ENCODE assay signal across 1 cellular context in the genomic region with DNA sequence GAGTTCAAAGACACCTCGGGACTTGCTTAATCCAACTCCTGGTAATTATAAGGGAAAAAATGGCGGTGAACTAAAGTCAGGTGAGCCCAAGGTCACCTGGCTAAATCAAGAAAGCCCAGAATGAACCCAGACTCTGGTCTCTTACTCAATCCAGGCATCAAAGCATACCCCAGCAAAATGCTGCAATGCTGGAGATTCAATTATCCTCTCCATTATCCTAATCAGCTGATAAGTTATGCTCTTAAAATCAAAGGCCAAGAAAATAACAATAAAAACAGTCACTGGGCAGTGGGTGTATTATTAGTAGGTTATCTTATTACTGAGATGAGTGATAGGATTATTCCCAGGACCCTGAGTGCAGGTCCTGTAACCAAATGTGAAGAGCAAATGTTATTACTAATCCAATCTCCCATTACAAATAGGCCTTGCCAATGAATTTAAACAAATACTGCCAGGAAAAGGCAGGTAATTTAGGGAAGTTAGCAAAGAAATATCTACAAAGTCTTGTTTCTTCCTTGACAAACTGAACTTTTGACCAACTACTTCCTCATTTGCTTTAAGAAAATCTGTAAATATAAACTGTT.
TF ChIP-seq lines count a peak whose summit lies in the region.

No MANE protein-coding gene starts in this region.

TF ChIP-seq in HEK293, 187 proteins besides CTCF, POLR2A, EP300 and RAD21:
- TF ChIP-seq ZNF280C (tag by site-specific recombination; IDR thresholded peaks at IDR 0.05) (no peak), ZNF558 (tag by site-specific recombination; IDR thresholded peaks at IDR 0.05) (no peak), ZNF302 (tag by site-specific recombination; IDR thresholded peaks at IDR 0.05; ENCODE audit: low read depth) (no peak), SCRT1 (tag by site-specific recombination; IDR thresholded peaks at IDR 0.05; ENCODE audit: borderline replicate concordance) (0 out of 2 replicates have a peak, but pooled peaks have one; percentile 4), SCRT2 (tag by site-specific recombination; IDR thresholded peaks at IDR 0.05) (0 out of 2 replicates have a peak, but pooled peaks have one; percentile 1), ZBTB20 (tag by site-specific recombination; IDR thresholded peaks at IDR 0.05) (no peak), ZNF211 (tag by site-specific recombination; IDR thresholded peaks at IDR 0.05; ENCODE audit: low read depth) (no peak), ZNF335 (tag by site-specific recombination; conservative IDR thresholded peaks at IDR 0.05) (no peak)
- TF ChIP-seq, protein P1, sequence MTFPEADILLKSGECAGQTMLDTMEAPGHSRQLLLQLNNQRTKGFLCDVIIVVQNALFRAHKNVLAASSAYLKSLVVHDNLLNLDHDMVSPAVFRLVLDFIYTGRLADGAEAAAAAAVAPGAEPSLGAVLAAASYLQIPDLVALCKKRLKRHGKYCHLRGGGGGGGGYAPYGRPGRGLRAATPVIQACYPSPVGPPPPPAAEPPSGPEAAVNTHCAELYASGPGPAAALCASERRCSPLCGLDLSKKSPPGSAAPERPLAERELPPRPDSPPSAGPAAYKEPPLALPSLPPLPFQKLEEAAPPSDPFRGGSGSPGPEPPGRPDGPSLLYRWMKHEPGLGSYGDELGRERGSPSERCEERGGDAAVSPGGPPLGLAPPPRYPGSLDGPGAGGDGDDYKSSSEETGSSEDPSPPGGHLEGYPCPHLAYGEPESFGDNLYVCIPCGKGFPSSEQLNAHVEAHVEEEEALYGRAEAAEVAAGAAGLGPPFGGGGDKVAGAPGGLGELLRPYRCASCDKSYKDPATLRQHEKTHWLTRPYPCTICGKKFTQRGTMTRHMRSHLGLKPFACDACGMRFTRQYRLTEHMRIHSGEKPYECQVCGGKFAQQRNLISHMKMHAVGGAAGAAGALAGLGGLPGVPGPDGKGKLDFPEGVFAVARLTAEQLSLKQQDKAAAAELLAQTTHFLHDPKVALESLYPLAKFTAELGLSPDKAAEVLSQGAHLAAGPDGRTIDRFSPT (tag by site-specific recombination; IDR thresholded peaks at IDR 0.05), result no peak
